Comparison of ENCODE assay signal across 13 cellular contexts in genomic region chr11:19735512-19735911, GRCh38. TPM values are rescaled to one million over a fixed set of nuclear protein-coding genes. Genes with fewer than 3 reads are reported as not detected.
DNase-seq lines count a peak whose midpoint lies in the region; TF ChIP-seq lines count a peak whose summit lies in the region.
"Had no signal": no experiment of that assay in that cellular context is flagged by ENCODE, and none has a peak within 500 bp of the region (broad histone marks: within the 10 kb centered on the region; RNA-seq: fewer than 3 reads in every experiment).

No MANE protein-coding gene starts in this region.

- peaks cover 2% of the 10 kb centered on the region for H3K4me1 ChIP-seq in fibroblast of lung (ENCODE audit: control insufficient read depth, extremely low read depth, insufficient read depth, low read length)

- no peaks in the 10 kb centered on the region for H3K27me3 ChIP-seq in fibroblast of lung (ENCODE audit: control insufficient read depth, insufficient read depth, low read length)

- no peaks in the 10 kb centered on the region for H3K36me3 Mint-ChIP-seq in osteocyte (ENCODE audit: unreplicated experiment)
- H3K36me3 Mint-ChIP-seq in immature natural killer cell: no peaks in the 10 kb centered on the region
- H3K36me3 Mint-ChIP-seq: CD14-positive monocyte had no signal

- DNase-seq in AG09319 (ENCODE audit: extremely low read depth, low read depth) (no peak), NCI-H446 treated with DMSO at 0.1 percent for 48 hours (lab: John Stamatoyannopoulos, UW) (peak; percentile 27), fibroblast of lung (ENCODE audit: low read depth in 2 of 2) (peak; percentile 30 to 61), osteocyte (ENCODE audit: extremely low spot score, unreplicated experiment) (no peak), immature natural killer cell (no peak), SK-N-DZ (ENCODE audit: low spot score) (no peak), KG1 (lab: John Stamatoyannopoulos, UW) (no peak), GDM1 (lab: John Stamatoyannopoulos, UW) (no peak)
- DNase-seq: activated CD4-positive, alpha-beta T cell treated with anti-CD3 and anti-CD28 coated beads, Interleukin-2, amount 50 U/mL, for 1 hour; activated naive CD4-positive, alpha-beta T cell; effector CD4-positive, alpha-beta T cell had no signal

- no peaks in the 10 kb centered on the region for H3K36me3 ChIP-seq in fibroblast of lung (ENCODE audit: control insufficient read depth, insufficient read depth, low read length)

- H3K27ac ChIP-seq in fibroblast of lung (ENCODE audit: insufficient read depth, low read length): no peak overlapping the region

- H3K9me3 Mint-ChIP-seq in osteocyte (ENCODE audit: unreplicated experiment): no peaks in the 10 kb centered on the region
- H3K9me3 Mint-ChIP-seq in immature natural killer cell: peaks cover 0 to 2% (median 0%) of the 10 kb centered on the region in 6 donors

- H3K4me3 Mint-ChIP-seq in osteocyte (ENCODE audit: unreplicated experiment) (no peak overlapping the region), immature natural killer cell (no peak overlapping the region)
- H3K4me3 Mint-ChIP-seq: CD14-positive monocyte had no signal

- H3K4me1 Mint-ChIP-seq in osteocyte (ENCODE audit: unreplicated experiment) (peaks cover 25% of the 10 kb centered on the region), immature natural killer cell (peaks cover 0 to 6% of the 10 kb centered on the region in 2 donors)
- H3K4me1 Mint-ChIP-seq: CD14-positive monocyte had no signal

- no peak overlapping the region for H3K9ac ChIP-seq in fibroblast of lung (ENCODE audit: insufficient read depth, low read length)

- H2AFZ ChIP-seq in fibroblast of lung (ENCODE audit: low read length): no peak overlapping the region

- no peaks in the 10 kb centered on the region for H3K27me3 Mint-ChIP-seq in osteocyte (ENCODE audit: unreplicated experiment)
- no peaks in the 10 kb centered on the region for H3K27me3 Mint-ChIP-seq in immature natural killer cell (ENCODE audit: low read depth in 3 of 3)

- H3K4me3 ChIP-seq in fibroblast of lung (replicated peaks in 1 of 4; ENCODE audit: control extremely low read depth in 1 of 4, insufficient read depth in 1 of 4, low read depth in 3 of 4, low read length in 4 of 4): no peak overlapping the region
- H3K4me3 ChIP-seq: skin epidermis had no signal

- H3K27ac Mint-ChIP-seq in osteocyte (ENCODE audit: unreplicated experiment) (peak overlapping the region; percentile 63), immature natural killer cell (no peak overlapping the region)
- H3K27ac Mint-ChIP-seq: CD14-positive monocyte had no signal

- TF ChIP-seq CTCF in AG09319 (IDR thresholded peaks at IDR 0.05; ENCODE audit: low read depth, low read length) (peak; percentile 21), fibroblast of lung (conservative IDR thresholded peaks at IDR 0.05 in 1 of 2, IDR thresholded peaks at IDR 0.05 in 1 of 2; ENCODE audit: low read depth in 1 of 2, low read length in 2 of 2) (peak; percentile 24 to 33), osteocyte (IDR thresholded peaks at IDR 0.05) (peak; percentile 42)

- H3K4me2 ChIP-seq in fibroblast of lung (ENCODE audit: extremely low read depth, insufficient read depth, low read length): no peak overlapping the region

- peaks cover 2% of the 10 kb centered on the region for H4K20me1 ChIP-seq in fibroblast of lung (ENCODE audit: control insufficient read depth, extremely low read depth, insufficient read depth, low read length)

- H3K9me3 ChIP-seq in fibroblast of lung (ENCODE audit: control insufficient read depth, insufficient read depth, low read depth, low read length): no peaks in the 10 kb centered on the region

- peaks cover 89% of the 10 kb centered on the region for H3K79me2 ChIP-seq in fibroblast of lung (ENCODE audit: control insufficient read depth, insufficient read depth, low read length)

RNA-seq across cellular contexts. Expression of gene NAV2, which starts 22.9 kb away (rescaled TPM):
- total RNA-seq in fibroblast of lung: 7.7 and 14.0 TPM in 2 replicates
- polyA plus RNA-seq in fibroblast of lung: 8.1 and 15.3 TPM in 2 replicates
- polyA plus RNA-seq in fibroblast of lung (2012): 10.9 and 15.4 TPM in 2 replicates
- polyA minus RNA-seq in fibroblast of lung (ENCODE audit: low replicate concordance): 44.1 and 68.7 TPM in 2 replicates
- 30.4 and 31.4 TPM in 2 replicates for total RNA-seq in osteocyte
- polyA plus RNA-seq in immature natural killer cell: under 1 TPM in 1 of 3 donors, not detected in 2; 0.66 TPM
- polyA plus RNA-seq in SK-N-DZ (2014; cell fraction: cytosol; rRNA removed): 2.7 and 2.8 TPM in 2 replicates
- polyA plus RNA-seq in SK-N-DZ (2014; cell fraction: nucleus; rRNA removed): 2.4 and 7.6 TPM in 2 replicates
- polyA plus RNA-seq: CD14-positive monocyte had no signal

Comparison
In these comparisons a context has a peak if more than half of its experiments do, and no peak if none do; other contexts are left out.
1. DNase-seq: peak in NCI-H446 treated with DMSO at 0.1 percent for 48 hours (single experiment) and fibroblast of lung (2 of 2); none in AG09319 (single experiment), osteocyte (single experiment), immature natural killer cell (0 of 3), SK-N-DZ (single experiment), KG1 (single experiment) and GDM1 (single experiment).
2. Peak in every context shown above with its lines, with median percentiles within 50 percentile points of each other: CTCF ChIP-seq.